In the genomic region with DNA sequence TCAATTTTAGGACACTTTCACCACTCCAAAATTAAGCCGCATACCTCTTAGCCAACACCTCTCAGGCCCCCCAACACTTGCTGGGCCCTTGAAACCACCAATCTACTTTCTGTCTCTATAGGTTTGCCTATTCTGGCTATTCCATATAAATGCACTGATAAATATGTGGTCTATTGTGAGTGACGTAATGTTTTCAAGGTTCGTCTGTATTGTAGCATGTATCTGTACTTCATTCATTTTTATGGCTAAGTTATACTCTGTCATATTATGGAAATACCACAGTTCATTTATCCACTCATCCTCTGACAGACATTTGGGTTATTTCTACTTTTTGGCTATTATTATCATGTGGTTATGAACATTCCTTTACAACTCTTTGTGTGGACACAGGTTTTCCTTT, we compare ENCODE assay signal across 23 cellular contexts.
"Had no signal": no experiment of that assay in that cellular context is flagged by ENCODE, and none has a peak within 500 bp of the region (broad histone marks: within the 10 kb centered on the region; RNA-seq: fewer than 3 reads in every experiment).

No MANE protein-coding gene starts in this region.

- H3K4me3 ChIP-seq: MG63 had no signal

- H3K36me3 ChIP-seq: MG63 had no signal

- H3K27me3 ChIP-seq: MG63 had no signal

- DNase-seq: Karpas-422, Kasumi-1, MG63, MM.1S, MV-4-11, NCI-H1048, NCI-H1092, NCI-H1105, NCI-H1105 treated with DMSO at 0.1 percent for 48 hours, NCI-H1417 treated with DMSO at 0.1 percent for 48 hours, NCI-H1436, NCI-H1436 treated with DMSO at 0.1 percent for 48 hours, NCI-H1694, NCI-H1694 treated with DMSO at 0.1 percent for 48 hours, NCI-H1930, NCI-H2081, NCI-H2081 treated with DMSO at 0.1 percent for 48 hours, NCI-H2171, NCI-H2171 treated with DMSO at 0.1 percent for 48 hours, NCI-H2227 treated with DMSO at 0.1 percent for 48 hours, NCI-H226, NCI-H446, NCI-H446 treated with DMSO at 0.1 percent for 48 hours had no signal

- H3K9me3 ChIP-seq: MG63 had no signal
